ENCODE assay signal across 8 cellular contexts in genomic region chr5:163915481-163915961, GRCh38.
DNase-seq lines count a peak whose midpoint lies in the region; ATAC-seq, FAIRE-seq and TF ChIP-seq lines count a peak whose summit lies in the region.

No MANE protein-coding gene starts in this region.

- H3K4me3 ChIP-seq in GM06990 (replicated peaks; ENCODE audit: low read depth, low read length), result peak overlapping the region; percentile 8; the same call in 1 of the 2 replicates

- TF ChIP-seq CTCF in GM06990 (IDR thresholded peaks at IDR 0.05; ENCODE audit: insufficient read depth, low read length, poor library complexity, severe bottlenecking), result no peak
- no peak for TF ChIP-seq CTCF in mesothelial cell of epicardium (IDR thresholded peaks at IDR 0.05; ENCODE audit: unreplicated experiment)
- no peak for TF ChIP-seq CTCF in D721Med (IDR thresholded peaks at IDR 0.05; ENCODE audit: insufficient read depth, missing control alignments)
- no peak for TF ChIP-seq CTCF in endothelial cell (IDR thresholded peaks at IDR 0.05; ENCODE audit: unreplicated experiment)

- H3K36me3 ChIP-seq in GM06990 (ENCODE audit: control insufficient read depth, insufficient read depth, low read length), result no peaks in the 10 kb centered on the region

- H3K27me3 ChIP-seq in GM06990 (replicated peaks; ENCODE audit: control insufficient read depth, insufficient read depth, low read length), result no peaks in the 10 kb centered on the region

- ATAC-seq in GM21423 (IDR thresholded peaks at IDR 0.05; ENCODE audit: unreplicated experiment), result peak; percentile 75
- ATAC-seq in HG03558 (IDR thresholded peaks at IDR 0.05; ENCODE audit: extremely low read depth, unreplicated experiment), result peak; percentile 55

- no peak for FAIRE-seq in D721Med (lab: Jason Lieb, UNC)

- H3K27me3 Mint-ChIP-seq in mesothelial cell of epicardium (ENCODE audit: low read depth) (no peaks in the 10 kb centered on the region), endothelial cell (ENCODE audit: unreplicated experiment) (no peaks in the 10 kb centered on the region)

- DNase-seq in GM06990 (ENCODE audit: extremely low read depth, insufficient read length), result peak; percentile 52
- DNase-seq in UCSD-AML1 (lab: John Stamatoyannopoulos, UW; ENCODE audit: unreplicated experiment), result peak; percentile 11
- DNase-seq in mesothelial cell of epicardium (ENCODE audit: low spot score in 2 of 2, unreplicated experiment in 2 of 2), result no peak
- no peak for DNase-seq in stimulated activated CD4-positive, alpha-beta T cell treated with anti-CD3 and anti-CD28 coated beads, Interleukin-12 subunit alpha, Interleukin-12 subunit beta, amount 100 ng/mL, for 4 hours
- DNase-seq in D721Med (ENCODE audit: insufficient read length, low spot score), result no peak
- DNase-seq in endothelial cell (ENCODE audit: low spot score), result no peak

- H3K4me1 Mint-ChIP-seq in mesothelial cell of epicardium (peaks cover 23% of the 10 kb centered on the region), endothelial cell (ENCODE audit: unreplicated experiment) (peaks cover 6% of the 10 kb centered on the region)

- H3K4me3 Mint-ChIP-seq in mesothelial cell of epicardium, result no peak overlapping the region
- H3K4me3 Mint-ChIP-seq in endothelial cell (ENCODE audit: unreplicated experiment), result no peak overlapping the region

- peaks cover 3% of the 10 kb centered on the region for H3K36me3 Mint-ChIP-seq in mesothelial cell of epicardium
- no peaks in the 10 kb centered on the region for H3K36me3 Mint-ChIP-seq in endothelial cell (ENCODE audit: low read depth, unreplicated experiment)

- H3K27ac Mint-ChIP-seq in mesothelial cell of epicardium (peak overlapping the region; percentile 2), endothelial cell (ENCODE audit: unreplicated experiment) (no peak overlapping the region)

- H3K9me3 Mint-ChIP-seq in mesothelial cell of epicardium (peaks cover 11% of the 10 kb centered on the region), endothelial cell (ENCODE audit: unreplicated experiment) (no peaks in the 10 kb centered on the region)

Comparison
In these comparisons a context has a peak if more than half of its experiments do, and no peak if none do; other contexts are left out.
1. DNase-seq: peak in GM06990 (single experiment) and UCSD-AML1 (single experiment); none in mesothelial cell of epicardium (0 of 2), stimulated activated CD4-positive, alpha-beta T cell treated with anti-CD3 and anti-CD28 coated beads, Interleukin-12 subunit alpha, Interleukin-12 subunit beta, amount 100 ng/mL, for 4 hours (single experiment), D721Med (single experiment) and endothelial cell (single experiment).